27 cellular contexts compared by ENCODE assay signal in the genomic region with DNA sequence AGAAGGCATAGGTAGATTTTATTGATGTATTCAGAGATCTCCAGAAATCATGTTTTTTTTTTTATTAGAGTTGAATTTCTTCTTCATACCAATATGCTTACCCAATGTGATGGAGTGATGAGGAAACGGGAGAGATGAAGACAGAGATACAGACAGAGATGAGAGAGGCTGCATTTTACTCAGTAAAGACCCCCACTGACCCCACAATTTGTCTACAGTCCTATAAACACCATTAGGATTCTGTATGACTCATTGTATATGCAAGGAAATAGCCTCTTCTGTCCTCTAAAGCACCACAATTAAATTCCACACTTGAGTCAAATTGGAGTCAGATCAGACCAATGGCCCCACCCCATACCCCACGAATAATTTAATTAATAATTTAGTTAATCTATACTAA. TPM values are rescaled to one million over a fixed set of nuclear protein-coding genes. Genes with fewer than 3 reads are reported as not detected.
DNase-seq lines count a peak whose midpoint lies in the region; FAIRE-seq and TF ChIP-seq lines count a peak whose summit lies in the region.
"Had no signal": no experiment of that assay in that cellular context is flagged by ENCODE, and none has a peak within 500 bp of the region (broad histone marks: within the 10 kb centered on the region; RNA-seq: fewer than 3 reads in every experiment).

No MANE protein-coding gene starts in this region.

- H3K27me3 ChIP-seq in endothelial cell of umbilical vein (ENCODE audit: control insufficient read depth in 2 of 2, insufficient read depth in 2 of 2, low read length in 2 of 2), result peaks cover 3 to 7% of the 10 kb centered on the region in 2 experiments
- H3K27me3 ChIP-seq: BLaER1 treated with 17β-estradiol and CSF1 and Interleukin-3, amounts not matched to agents 10 nM and 100 nM; gastrocnemius medialis; hepatocyte had no signal

- no peak for TF ChIP-seq POLR2A in endothelial cell of umbilical vein (IDR thresholded peaks at IDR 0.05; ENCODE audit: low read depth, low read length)

- no peaks in the 10 kb centered on the region for H3K9me3 Mint-ChIP-seq in activated naive CD8-positive, alpha-beta T cell (ENCODE audit: low read depth)
- H3K9me3 Mint-ChIP-seq in activated naive CD8-positive, alpha-beta T cell treated with anti-CD3 and anti-CD28 coated beads for 36 hours, result no peaks in the 10 kb centered on the region
- no peaks in the 10 kb centered on the region for H3K9me3 Mint-ChIP-seq in CD14-positive monocyte
- H3K9me3 Mint-ChIP-seq: naive B cell; stimulated activated naive B cell treated with anti-CD40 and anti-IgM and Interleukin-4, amounts not matched to agents 10 μg/mL and 1 μg/mL and 100 μg/mL, for 72 hours had no signal

- H3K4me2 ChIP-seq in endothelial cell of umbilical vein (ENCODE audit: insufficient read depth, low read length), result no peak overlapping the region
- H3K4me2 ChIP-seq: hepatocyte had no signal

- H3K4me3 ChIP-seq in endothelial cell of umbilical vein (replicated peaks in 1 of 3; ENCODE audit: insufficient read depth in 1 of 3, low read depth in 1 of 3, low read length in 3 of 3), result no peak overlapping the region
- H3K4me3 ChIP-seq: BLaER1 treated with 17β-estradiol and CSF1 and Interleukin-3, amounts not matched to agents 10 nM and 100 nM; gastrocnemius medialis; hepatocyte; left ventricle myocardium inferior; thoracic aorta had no signal

- CTCF ChIA-PET in endothelial cell of umbilical vein (lab: Charles Lee), result interaction anchor here (0.7 to 1.4 kb wide), 3 partner anchors 17 to 22 kb away, joined by 3 read pairs; no protein-coding TSS in a partner anchor

- no peak for FAIRE-seq in endothelial cell of umbilical vein (lab: Jason Lieb, UNC)

- H4K20me1 ChIP-seq in endothelial cell of umbilical vein (replicated peaks; ENCODE audit: control insufficient read depth, extremely low read depth, insufficient read depth, low read length), result no peaks in the 10 kb centered on the region

- DNase-seq in activated naive CD8-positive, alpha-beta T cell treated with anti-CD3 and anti-CD28 coated beads for 36 hours, result no peak
- no peak for DNase-seq in endothelial cell of umbilical vein (ENCODE audit: low read depth, low spot score)
- no peak for DNase-seq in amygdala (lab: John Stamatoyannopoulos, UW)
- DNase-seq in RPMI8226, result no peak
- no peak for DNase-seq in CD14-positive monocyte (ENCODE audit: low spot score)
- DNase-seq: activated CD4-positive, alpha-beta T cell treated with anti-CD3 and anti-CD28 coated beads for 4 hours; activated CD8-positive, alpha-beta memory T cell treated with anti-CD3 and anti-CD28 coated beads, Interleukin-2, amount 10 ng/mL, durations not matched to agents 7 days and 5 days; DMS 273 treated with DMSO at 0.1 percent for 48 hours; effector CD8-positive, alpha-beta T cell; gastrocnemius medialis; GF-D8; GOT3; KBM-7; left ventricle myocardium inferior; naive B cell; NCI-H146; NCI-H446 treated with DMSO at 0.1 percent for 48 hours; NK-92 treated with Interleukin-12 subunit alpha and Interleukin-12 subunit beta, amount 100 ng/mL, for 24 hours; SHP77 treated with DMSO at 0.1 percent for 48 hours; stimulated activated CD4-positive, alpha-beta T cell treated with anti-CD3 and anti-CD28 coated beads, Interleukin-2, amount 100 ng/mL, for 48 hours; stimulated activated naive B cell treated with anti-CD40 and anti-IgM and Interleukin-4, amounts not matched to agents 10 μg/mL and 1 μg/mL and 100 μg/mL, for 72 hours had no signal

- no peak overlapping the region for H2AFZ ChIP-seq in endothelial cell of umbilical vein (ENCODE audit: low read depth, low read length)
- H2AFZ ChIP-seq: hepatocyte had no signal

- H3K4me1 Mint-ChIP-seq in activated naive CD8-positive, alpha-beta T cell (ENCODE audit: low read depth), result peaks cover 85% of the 10 kb centered on the region
- H3K4me1 Mint-ChIP-seq in activated naive CD8-positive, alpha-beta T cell treated with anti-CD3 and anti-CD28 coated beads for 36 hours, result peaks cover 73% of the 10 kb centered on the region
- H3K4me1 Mint-ChIP-seq in CD14-positive monocyte, result peaks cover 34% of the 10 kb centered on the region
- H3K4me1 Mint-ChIP-seq: brain had no signal

- BruUV-seq in endothelial cell of umbilical vein (replicated peaks; lab: Mats Ljungman, UMichigan), result no TSS peak

- no peak overlapping the region for H3K9ac ChIP-seq in endothelial cell of umbilical vein (replicated peaks; ENCODE audit: extremely low read depth, insufficient read depth, low read length)
- H3K9ac ChIP-seq: BLaER1 treated with 17β-estradiol and CSF1 and Interleukin-3, amounts not matched to agents 10 nM and 100 nM had no signal

- intact Hi-C loops in endothelial cell of umbilical vein (cut with micrococcal nuclease) (no loop called here), CD14-positive monocyte (cut with micrococcal nuclease) (no loop called here)

- peak overlapping the region; percentile 11 for H3K4me3 Mint-ChIP-seq in activated naive CD8-positive, alpha-beta T cell
- no peak overlapping the region for H3K4me3 Mint-ChIP-seq in activated naive CD8-positive, alpha-beta T cell treated with anti-CD3 and anti-CD28 coated beads for 36 hours
- no peak overlapping the region for H3K4me3 Mint-ChIP-seq in CD14-positive monocyte
- H3K4me3 Mint-ChIP-seq: activated CD8-positive, alpha-beta memory T cell treated with anti-CD3 and anti-CD28 coated beads, Interleukin-2, amount 10 ng/mL, durations not matched to agents 7 days and 5 days; brain; naive B cell; stimulated activated naive B cell treated with anti-CD40 and anti-IgM and Interleukin-4, amounts not matched to agents 10 μg/mL and 1 μg/mL and 100 μg/mL, for 72 hours had no signal

- H3K79me2 ChIP-seq in endothelial cell of umbilical vein (ENCODE audit: control insufficient read depth, insufficient read depth, low read length), result no peaks in the 10 kb centered on the region
- H3K79me2 ChIP-seq: hepatocyte had no signal

- H3K9me1 ChIP-seq in endothelial cell of umbilical vein (replicated peaks; ENCODE audit: control insufficient read depth, extremely low read depth, insufficient read depth, low read length), result no peaks in the 10 kb centered on the region

- POLR2A ChIA-PET in endothelial cell of umbilical vein (lab: Charles Lee), result no interaction called here

- H3K27ac Mint-ChIP-seq in activated naive CD8-positive, alpha-beta T cell, result peak overlapping the region; percentile 64
- no peak overlapping the region for H3K27ac Mint-ChIP-seq in activated naive CD8-positive, alpha-beta T cell treated with anti-CD3 and anti-CD28 coated beads for 36 hours
- H3K27ac Mint-ChIP-seq in CD14-positive monocyte, result peak overlapping the region in 1 of 7 donors; percentile 46
- H3K27ac Mint-ChIP-seq: activated CD8-positive, alpha-beta memory T cell treated with anti-CD3 and anti-CD28 coated beads, Interleukin-2, amount 10 ng/mL, durations not matched to agents 7 days and 5 days; brain; stimulated activated naive B cell treated with anti-CD40 and anti-IgM and Interleukin-4, amounts not matched to agents 10 μg/mL and 1 μg/mL and 100 μg/mL, for 72 hours had no signal

- H3K27ac ChIP-seq in KOPT-K1 (ENCODE audit: low read depth, low read length, poor library complexity, severe bottlenecking) (peak overlapping the region; percentile 98), endothelial cell of umbilical vein (ENCODE audit: insufficient read depth, low read depth, low read length) (no peak overlapping the region)
- H3K27ac ChIP-seq: gastrocnemius medialis, hepatocyte, left ventricle myocardium inferior, thoracic aorta had no signal

- H3K36me3 Mint-ChIP-seq in activated naive CD8-positive, alpha-beta T cell, result peaks cover 34% of the 10 kb centered on the region
- peaks cover 13% of the 10 kb centered on the region for H3K36me3 Mint-ChIP-seq in activated naive CD8-positive, alpha-beta T cell treated with anti-CD3 and anti-CD28 coated beads for 36 hours
- peaks cover 35 to 41% of the 10 kb centered on the region in 2 donors for H3K36me3 Mint-ChIP-seq in CD14-positive monocyte
- H3K36me3 Mint-ChIP-seq: brain had no signal

- no peaks in the 10 kb centered on the region for H3K27me3 Mint-ChIP-seq in activated naive CD8-positive, alpha-beta T cell
- H3K27me3 Mint-ChIP-seq in activated naive CD8-positive, alpha-beta T cell treated with anti-CD3 and anti-CD28 coated beads for 36 hours, result no peaks in the 10 kb centered on the region
- H3K27me3 Mint-ChIP-seq in CD14-positive monocyte (ENCODE audit: low read depth in 3 of 3), result no peaks in the 10 kb centered on the region
- H3K27me3 Mint-ChIP-seq: activated CD8-positive, alpha-beta memory T cell treated with anti-CD3 and anti-CD28 coated beads, Interleukin-2, amount 10 ng/mL, durations not matched to agents 7 days and 5 days; naive B cell; stimulated activated naive B cell treated with anti-CD40 and anti-IgM and Interleukin-4, amounts not matched to agents 10 μg/mL and 1 μg/mL and 100 μg/mL, for 72 hours had no signal

- TF ChIP-seq CTCF in endothelial cell of umbilical vein (IDR thresholded peaks at IDR 0.05; ENCODE audit: extremely low read depth in 1 of 2, insufficient read depth in 1 of 2, low read depth in 1 of 2, low read length in 2 of 2) (no peak), CD14-positive monocyte (IDR thresholded peaks at IDR 0.05) (no peak)

- H3K9me3 ChIP-seq in KOPT-K1 (ENCODE audit: insufficient read depth, low read length, poor library complexity, severe bottlenecking) (no peaks in the 10 kb centered on the region), endothelial cell of umbilical vein (replicated peaks; ENCODE audit: control insufficient read depth, insufficient read depth, low read length) (no peaks in the 10 kb centered on the region)
- H3K9me3 ChIP-seq: BLaER1 treated with 17β-estradiol and CSF1 and Interleukin-3, amounts not matched to agents 10 nM and 100 nM; gastrocnemius medialis; left ventricle myocardium inferior; thoracic aorta had no signal

- dilution Hi-C loops in endothelial cell of umbilical vein (cut with MboI; ENCODE audit: extremely low pct_ligation_motif_present, low sequenced_read_pairs), result no loop called here

- peaks cover 36% of the 10 kb centered on the region for H3K36me3 ChIP-seq in KOPT-K1 (ENCODE audit: insufficient read depth, low read length)
- no peaks in the 10 kb centered on the region for H3K36me3 ChIP-seq in endothelial cell of umbilical vein (ENCODE audit: control insufficient read depth in 2 of 2, extremely low read depth in 1 of 2, insufficient read depth in 2 of 2, low read length in 2 of 2)
- H3K36me3 ChIP-seq: gastrocnemius medialis, left ventricle myocardium inferior, thoracic aorta had no signal

- no peaks in the 10 kb centered on the region for H3K4me1 ChIP-seq in endothelial cell of umbilical vein (ENCODE audit: control insufficient read depth, extremely low read depth, insufficient read depth, low read length)
- H3K4me1 ChIP-seq: gastrocnemius medialis, left ventricle myocardium inferior had no signal

RNA-seq across cellular contexts. Expression of a gene that starts 44.0 kb away (rescaled TPM):
- total RNA-seq in activated naive CD8-positive, alpha-beta T cell treated with anti-CD3 and anti-CD28 coated beads for 36 hours, result 10 to 100 TPM; 16.6 to 18.0 TPM
- total RNA-seq in endothelial cell of umbilical vein, result 17.9 and 23.9 TPM in 2 replicates
- polyA plus RNA-seq in endothelial cell of umbilical vein, result 4.6 and 5.1 TPM in 2 replicates
- polyA plus RNA-seq in endothelial cell of umbilical vein (2011; cell fraction: cytosol; rRNA removed), result 5.7 and 6.5 TPM in 2 replicates
- polyA plus RNA-seq in endothelial cell of umbilical vein (2011; cell fraction: nucleus; rRNA removed), result 17.8 and 19.5 TPM in 2 replicates
- polyA plus RNA-seq in endothelial cell of umbilical vein (2012), result 16.6 and 18.5 TPM in 2 replicates
- 12.7 and 13.3 TPM in 2 replicates for polyA minus RNA-seq in endothelial cell of umbilical vein
- polyA minus RNA-seq in endothelial cell of umbilical vein (2011; cell fraction: cytosol; rRNA and poly(A)+ RNA removed), result 4.9 TPM
- polyA minus RNA-seq in endothelial cell of umbilical vein (2011; cell fraction: nucleus; rRNA and poly(A)+ RNA removed), result 61.4 and 67.8 TPM in 2 replicates
- 1 to 10 TPM; 6.2 to 8.7 TPM for polyA plus RNA-seq in CD14-positive monocyte
